Comparison of ENCODE assay signal across 22 cellular contexts in the genomic region with DNA sequence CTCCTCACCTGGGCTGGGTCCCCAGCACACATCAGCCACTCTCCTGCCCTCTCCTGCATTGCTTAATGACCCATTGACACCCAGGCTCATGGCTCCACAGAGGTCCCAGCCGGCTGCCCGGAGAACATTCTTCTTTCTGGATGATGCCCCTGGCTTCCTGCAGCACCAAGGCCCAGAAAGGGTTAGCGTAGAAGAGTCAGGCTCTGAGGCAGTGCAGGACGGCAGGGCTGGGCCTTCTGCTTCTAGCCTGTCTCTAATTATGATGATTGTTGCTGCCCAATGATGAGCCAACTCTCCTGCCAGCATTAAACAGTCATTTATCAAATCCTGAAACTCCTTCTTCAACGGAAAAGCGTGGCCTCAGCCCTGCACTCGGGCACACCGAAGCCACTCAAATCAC.
"Had no signal": no experiment of that assay in that cellular context is flagged by ENCODE, and none has a peak within 500 bp of the region (broad histone marks: within the 10 kb centered on the region; RNA-seq: fewer than 3 reads in every experiment).

No MANE protein-coding gene starts in this region.

- H3K4me1 ChIP-seq: gastroesophageal sphincter, lower lobe of right lung, pancreas, prostate gland, transverse colon had no signal

- H3K4me3 ChIP-seq: coronary artery, gastroesophageal sphincter, left lung, lower lobe of right lung, pancreas, prostate gland, spleen, thoracic aorta, transverse colon had no signal

- DNase-seq: central memory CD4-positive, alpha-beta T cell; effector CD4-positive, alpha-beta T cell; glutamatergic neuron; islet precursor cell; left lung; lower lobe of right lung; naive B cell; occipital lobe; pancreas; spleen; stimulated activated CD4-positive, alpha-beta T cell treated with anti-CD3 and anti-CD28 coated beads, Interleukin-15, amount 100 ng/mL, for 24 hours; stimulated activated CD4-positive, alpha-beta T cell treated with anti-CD3 and anti-CD28 coated beads, Interleukin-1b, Interleukin-23, amount 100 ng/mL, for 48 hours; stimulated activated CD4-positive, alpha-beta T cell treated with anti-CD3 and anti-CD28 coated beads, Interleukin-4, amount 100 ng/mL, for 4 hours; stimulated activated naive B cell treated with anti-CD40 and anti-IgM and Interleukin-4, amounts not matched to agents 10 μg/mL and 1 μg/mL and 100 μg/mL, for 72 hours; stimulated activated naive CD8-positive, alpha-beta T cell treated with anti-CD3 and anti-CD28 coated beads, Interleukin-15, amount 100 ng/mL, for 72 hours; substantia nigra; transverse colon had no signal

- H3K36me3 ChIP-seq: gastroesophageal sphincter, left lung, lower lobe of right lung, pancreas, prostate gland, spleen, thoracic aorta, transverse colon had no signal

- H3K27ac ChIP-seq: coronary artery, gastroesophageal sphincter, left lung, lower lobe of right lung, pancreas, prostate gland, spleen, thoracic aorta, transverse colon had no signal

- H3K27me3 ChIP-seq: gastroesophageal sphincter, left lung, pancreas, spleen, transverse colon had no signal

- ATAC-seq: gastroesophageal sphincter; left lung; lower lobe of right lung; pancreas; sciatic nerve; stimulated activated naive B cell treated with anti-CD40 and anti-IgM and Interleukin-4, amounts not matched to agents 10 μg/mL and 1 μg/mL and 100 μg/mL, for 72 hours; stimulated activated naive CD8-positive, alpha-beta T cell treated with anti-CD3 and anti-CD28 coated beads, Interleukin-15, amount 100 ng/mL, for 72 hours had no signal

- H3K9me3 ChIP-seq: gastroesophageal sphincter, left lung, lower lobe of right lung, pancreas, prostate gland, spleen, thoracic aorta, transverse colon had no signal
